8 cellular contexts compared by ENCODE assay signal in genomic region chr9:135500525-135501260, GRCh38. TPM values are rescaled to one million over a fixed set of nuclear protein-coding genes. Genes with fewer than 3 reads are reported as not detected.
DNase-seq lines count a peak whose midpoint lies in the region; ATAC-seq and TF ChIP-seq lines count a peak whose summit lies in the region.

Gene MRPS2, plus strand, starts transcription at chr9:135500682. Its CDS starts 29 bp downstream, at chr9:135500711.

- H3K27ac Mint-ChIP-seq in activated naive CD4-positive, alpha-beta T cell treated with anti-CD3 and anti-CD28 coated beads, Interleukin-2, amount 50 U/mL, for 24 hours: peak within 1 kb of the TSS; percentile 81
- H3K27ac Mint-ChIP-seq in osteocyte (ENCODE audit: unreplicated experiment): peak within 1 kb of the TSS; percentile 87

- peak; percentile 71 for ATAC-seq in GM21786 (IDR thresholded peaks at IDR 0.05; ENCODE audit: unreplicated experiment)
- peak; percentile 95 for ATAC-seq in SK-N-SH treated with all-trans-retinoic acid at 6 μM for 48 hours
- ATAC-seq in thoracic aorta (ENCODE audit: insufficient number of reproducible peaks, low FRiP score, low read depth): peak; percentile 72

- peaks cover 22% of the 10 kb centered on the region for H3K4me1 Mint-ChIP-seq in activated naive CD4-positive, alpha-beta T cell treated with anti-CD3 and anti-CD28 coated beads, Interleukin-2, amount 50 U/mL, for 24 hours
- peaks cover 12% of the 10 kb centered on the region for H3K4me1 Mint-ChIP-seq in osteocyte (ENCODE audit: unreplicated experiment)

- peak; percentile 71 for TF ChIP-seq CTCF in DOHH2 (IDR thresholded peaks at IDR 0.05; ENCODE audit: low read depth, low read length, poor library complexity, severe bottlenecking)
- TF ChIP-seq CTCF in osteocyte (IDR thresholded peaks at IDR 0.05): peak; percentile 92
- TF ChIP-seq CTCF in thoracic aorta (IDR thresholded peaks at IDR 0.05): peak; percentile 88

- peaks cover 30% of the 10 kb centered on the region for H3K79me2 ChIP-seq in DOHH2 (ENCODE audit: control insufficient read depth, low read length)

- no peaks in the 10 kb centered on the region for H3K27me3 Mint-ChIP-seq in activated naive CD4-positive, alpha-beta T cell treated with anti-CD3 and anti-CD28 coated beads, Interleukin-2, amount 50 U/mL, for 24 hours
- no peaks in the 10 kb centered on the region for H3K27me3 Mint-ChIP-seq in osteocyte (ENCODE audit: unreplicated experiment)

- H3K9me2 ChIP-seq in DOHH2 (replicated peaks; ENCODE audit: control insufficient read depth, low read length): no peaks in the 10 kb centered on the region

- H3K36me3 ChIP-seq in DOHH2 (ENCODE audit: control insufficient read depth, low read length) (peaks cover 49% of the 10 kb centered on the region), thoracic aorta (peaks cover 25% of the 10 kb centered on the region)

- H3K4me2 ChIP-seq in DOHH2 (ENCODE audit: low read length): peak within 1 kb of the TSS; percentile 100

- H3K9me3 ChIP-seq in DOHH2 (ENCODE audit: control insufficient read depth, insufficient read depth, low read length): no peaks in the 10 kb centered on the region
- no peaks in the 10 kb centered on the region for H3K9me3 ChIP-seq in thoracic aorta

- H3K4me3 Mint-ChIP-seq in activated naive CD4-positive, alpha-beta T cell treated with anti-CD3 and anti-CD28 coated beads, Interleukin-2, amount 50 U/mL, for 24 hours: peak within 1 kb of the TSS; percentile 89
- peak within 1 kb of the TSS; percentile 94 for H3K4me3 Mint-ChIP-seq in osteocyte (ENCODE audit: unreplicated experiment)

- H3K9me3 Mint-ChIP-seq in activated naive CD4-positive, alpha-beta T cell treated with anti-CD3 and anti-CD28 coated beads, Interleukin-2, amount 50 U/mL, for 24 hours: no peaks in the 10 kb centered on the region
- H3K9me3 Mint-ChIP-seq in osteocyte (ENCODE audit: unreplicated experiment): no peaks in the 10 kb centered on the region

- H3K4me1 ChIP-seq in DOHH2 (ENCODE audit: control insufficient read depth, low read length) (peaks cover 25% of the 10 kb centered on the region), thoracic aorta (ENCODE audit: control insufficient read depth in 1 of 2, low read depth in 2 of 2) (peaks cover 3 to 23% of the 10 kb centered on the region in 2 donors)

- H3F3A ChIP-seq in DOHH2 (ENCODE audit: control insufficient read depth, insufficient read depth): no peaks in the 10 kb centered on the region

- H3K27ac ChIP-seq in DOHH2 (ENCODE audit: low read depth, low read length) (peak within 1 kb of the TSS; percentile 55), thoracic aorta (peak within 1 kb of the TSS; percentile 38 to 60)

- H3K4me3 ChIP-seq in DOHH2 (ENCODE audit: low read length) (peak within 1 kb of the TSS; percentile 93), thoracic aorta (peak within 1 kb of the TSS; percentile 90)

- H4K20me1 ChIP-seq in DOHH2 (ENCODE audit: control insufficient read depth, insufficient read depth, low read depth, low read length): peaks cover 17% of the 10 kb centered on the region

- peaks cover 3% of the 10 kb centered on the region for H3K36me3 Mint-ChIP-seq in activated naive CD4-positive, alpha-beta T cell treated with anti-CD3 and anti-CD28 coated beads, Interleukin-2, amount 50 U/mL, for 24 hours
- peaks cover 16% of the 10 kb centered on the region for H3K36me3 Mint-ChIP-seq in osteocyte (ENCODE audit: unreplicated experiment)

- DNase-seq in Kasumi-1 (lab: John Stamatoyannopoulos, UW): peak; percentile 66 to 75
- DNase-seq in glomerular visceral epithelial cell (ENCODE audit: extremely low spot score): peak; percentile 87
- DNase-seq in osteocyte (ENCODE audit: extremely low spot score, unreplicated experiment): peak; percentile 96
- peak; percentile 50 for DNase-seq in thoracic aorta (ENCODE audit: low spot score)

- peaks cover 9% of the 10 kb centered on the region for H3K27me3 ChIP-seq in DOHH2 (ENCODE audit: control insufficient read depth, low read length)
- H3K27me3 ChIP-seq in thoracic aorta (replicated peaks; ENCODE audit: insufficient read depth): no peaks in the 10 kb centered on the region

TF ChIP-seq in SK-N-SH treated with all-trans-retinoic acid at 6 μM for 48 hours, 23 proteins besides CTCF, POLR2A, EP300 and RAD21:
- no peak for TF ChIP-seq ZC3H10 (CRISPR knock-in tag; IDR thresholded peaks at IDR 0.05)
- no peak for TF ChIP-seq RARB (CRISPR knock-in tag; IDR thresholded peaks at IDR 0.05)
- no peak for TF ChIP-seq BACH2 (CRISPR knock-in tag; IDR thresholded peaks at IDR 0.05; ENCODE audit: borderline replicate concordance)
- no peak for TF ChIP-seq TCF4 (CRISPR knock-in tag; IDR thresholded peaks at IDR 0.05; ENCODE audit: borderline replicate concordance)

RNA-seq across cellular contexts. Expression of gene MRPS2, which starts in this region (rescaled TPM):
- total RNA-seq in osteocyte (33.4 and 35.6 TPM in 2 replicates), thoracic aorta (10 to 100 TPM; 31.5 to 32.2 TPM)

Comparison
In these comparisons a context has a peak if more than half of its experiments do, and no peak if none do; other contexts are left out.
1. Peak in every context shown above with its lines: DNase-seq, ATAC-seq, H3K4me3 ChIP-seq and H3K27ac ChIP-seq.